ENCODE assay signal across 8 cellular contexts in genomic region chr2:173354601-173355131, GRCh38. TPM values are rescaled to one million over a fixed set of nuclear protein-coding genes. Genes with fewer than 3 reads are reported as not detected.
DNase-seq lines count a peak whose midpoint lies in the region; TF ChIP-seq lines count a peak whose summit lies in the region.

Gene CDCA7, plus strand, starts transcription at chr2:173354872. Its CDS starts 92 bp downstream, at chr2:173354964.

- peaks cover 4% of the 10 kb centered on the region for H3K27me3 Mint-ChIP-seq in H9 (ENCODE audit: low read depth)

- H2BK15ac ChIP-seq in H9 (ENCODE audit: low read depth, low read length) = no peak within 1 kb of the TSS

- peak within 1 kb of the TSS; percentile 99 for H3K4me2 ChIP-seq in H9 (ENCODE audit: insufficient read depth, insufficient read length, low read length)

- H3K36me3 Mint-ChIP-seq in H9 (ENCODE audit: insufficient read depth in 1 of 3, low read depth in 3 of 3) = peaks cover 19 to 25% (median 24%) of the 10 kb centered on the region in 3 experiments

- no peak for TF ChIP-seq POLR2A in sigmoid colon (IDR thresholded peaks at IDR 0.05)

- peaks cover 8 to 10% of the 10 kb centered on the region in 2 experiments; a peak in 3 of 5 replicates for H3K9me3 Mint-ChIP-seq in H9

- H3K4me1 ChIP-seq in H9 (ENCODE audit: insufficient read depth, low read length) (peaks cover 2% of the 10 kb centered on the region; the same call in 1 of the 2 replicates), right atrium auricular region (peaks cover 0 to 20% of the 10 kb centered on the region in 2 donors), sigmoid colon (peaks cover 0 to 23% (median 21%) of the 10 kb centered on the region in 4 donors)

- H3K27ac ChIP-seq in H9 (ENCODE audit: insufficient read length, low read depth, low read length) (peak within 1 kb of the TSS; percentile 3), right atrium auricular region (peak within 1 kb of the TSS; percentile 37 to 46), sigmoid colon (peak within 1 kb of the TSS in 2 of 4 donors; percentile 32 to 38)

- peaks cover 29% of the 10 kb centered on the region for H3K79me2 ChIP-seq in H9 (ENCODE audit: insufficient read depth, low read length)

- H3K9ac ChIP-seq in H9 (ENCODE audit: extremely low read depth, insufficient read length, low read length) = peak within 1 kb of the TSS; percentile 94

- peak within 1 kb of the TSS; percentile 79 to 95 for H3K4me3 Mint-ChIP-seq in H9

- peaks cover 38 to 40% of the 10 kb centered on the region in 2 experiments for H3K4me1 Mint-ChIP-seq in H9

- peak within 1 kb of the TSS; percentile 63; the same call in 1 of the 2 replicates for H3K4ac ChIP-seq in H9 (ENCODE audit: low read depth, low read length)

- no peak within 1 kb of the TSS for H2BK12ac ChIP-seq in H9 (ENCODE audit: insufficient read length, low read depth, low read length)

- H3K27ac Mint-ChIP-seq in H9 = peak within 1 kb of the TSS; percentile 96 to 100 (median 99)

- peak within 1 kb of the TSS; percentile 71 for H3K18ac ChIP-seq in H9 (ENCODE audit: insufficient read length, low read depth, low read length)

- H3K36me3 ChIP-seq in GM06990 (ENCODE audit: control insufficient read depth, insufficient read depth, low read length) = no peaks in the 10 kb centered on the region
- H3K36me3 ChIP-seq in right atrium auricular region = no peaks in the 10 kb centered on the region
- no peaks in the 10 kb centered on the region for H3K36me3 ChIP-seq in sigmoid colon

- TF ChIP-seq EP300 in sigmoid colon (IDR thresholded peaks at IDR 0.05) = no peak

- H3K79me1 ChIP-seq in H9 (ENCODE audit: insufficient read depth, low read depth, low read length, poor library complexity, severe bottlenecking) = peaks cover 3% of the 10 kb centered on the region

- H3K23ac ChIP-seq in H9 (ENCODE audit: insufficient read length, low read depth, low read length) = peak within 1 kb of the TSS; percentile 4

- no peak within 1 kb of the TSS for H4K8ac ChIP-seq in H9 (replicated peaks; ENCODE audit: insufficient read length, low read depth, low read length)

- no peaks in the 10 kb centered on the region for H4K20me1 ChIP-seq in H9 (ENCODE audit: control insufficient read depth, insufficient read depth, insufficient read length)

- H2BK20ac ChIP-seq in H9 (ENCODE audit: low read depth, low read length, poor library complexity, severe bottlenecking) = no peak within 1 kb of the TSS

- no peak within 1 kb of the TSS for H2AFZ ChIP-seq in H9 (ENCODE audit: low read length)

- H3K9me3 ChIP-seq in H9 (ENCODE audit: control insufficient read depth, low read depth, low read length) (no peaks in the 10 kb centered on the region), right atrium auricular region (no peaks in the 10 kb centered on the region), sigmoid colon (no peaks in the 10 kb centered on the region)

- WGBS in H9 (ENCODE audit: extremely low coverage, insufficient read length, low lambda C conversion rate) = no CpG with 5 or more reads among the region's 48 CpGs
- WGBS in sigmoid colon, 2 donors = 0% methylated on average over 48 of the region's 48 CpGs

- peak within 1 kb of the TSS; percentile 14 for H2BK5ac ChIP-seq in H9 (ENCODE audit: insufficient read length, low read length)

- no peak within 1 kb of the TSS for H3T11ph ChIP-seq in H9 (ENCODE audit: low read length)

- DNase-seq in GM06990 (ENCODE audit: extremely low read depth, insufficient read length) (peak; percentile 90), H9 (peak; percentile 82), M059J (ENCODE audit: low read depth) (peak; percentile 66), SKM-1 (lab: John Stamatoyannopoulos, UW; ENCODE audit: unreplicated experiment) (peak; percentile 63), right atrium auricular region (ENCODE audit: low spot score) (no peak), sigmoid colon (peak; percentile 69), posterior vena cava (ENCODE audit: low spot score) (no peak)
- peak; percentile 18 for DNase-seq in activated naive CD8-positive, alpha-beta T cell treated with anti-CD3 and anti-CD28 coated beads, Interleukin-2, amount 50 U/mL, for 16 hours (ENCODE audit: low read depth, low spot score)

- TF ChIP-seq CTCF in GM06990 (IDR thresholded peaks at IDR 0.05; ENCODE audit: insufficient read depth, low read length, poor library complexity, severe bottlenecking) (no peak), H9 (conservative IDR thresholded peaks at IDR 0.05) (no peak), right atrium auricular region (IDR thresholded peaks at IDR 0.05) (peak in 1 of 2 donors; percentile 5), sigmoid colon (IDR thresholded peaks at IDR 0.05) (no peak)

- peak within 1 kb of the TSS; percentile 84 for H4K5ac ChIP-seq in H9 (ENCODE audit: insufficient read length, low read depth, low read length)

- H3K27me3 ChIP-seq in GM06990 (replicated peaks; ENCODE audit: control insufficient read depth, insufficient read depth, low read length) (no peaks in the 10 kb centered on the region), H9 (ENCODE audit: insufficient read depth, low read length) (no peaks in the 10 kb centered on the region), right atrium auricular region (peaks cover 0 to 7% of the 10 kb centered on the region in 2 donors), sigmoid colon (peaks cover 7 to 65% (median 36%) of the 10 kb centered on the region in 3 donors)

- H3K4me3 ChIP-seq in GM06990 (replicated peaks; ENCODE audit: low read depth, low read length) (peak within 1 kb of the TSS; percentile 89), right atrium auricular region (peak within 1 kb of the TSS; percentile 47 to 63), sigmoid colon (peak within 1 kb of the TSS; percentile 41 to 59 (median 50))

- H3K23me2 ChIP-seq in H9 (ENCODE audit: insufficient read length, low read depth, low read length, poor library complexity, severe bottlenecking) = peaks cover 17% of the 10 kb centered on the region

- no peak within 1 kb of the TSS for H2BK120ac ChIP-seq in H9 (ENCODE audit: low read depth, low read length, poor library complexity, severe bottlenecking)

- intact Hi-C loops in sigmoid colon (cut with DNase I) = loop anchor here (10.0 kb wide), 1 partner anchor 330 kb away; no protein-coding TSS in a partner anchor
- intact Hi-C loops in posterior vena cava (cut with DNase I) = no loop called here

- H3K56ac ChIP-seq in H9 (ENCODE audit: insufficient read length, low read depth, low read length) = no peak within 1 kb of the TSS

- no peak within 1 kb of the TSS for H2AK5ac ChIP-seq in H9 (ENCODE audit: insufficient read length, low read length)

- peak within 1 kb of the TSS; percentile 97 for H4K91ac ChIP-seq in H9 (ENCODE audit: insufficient read length, low read depth, low read length)

- H3K14ac ChIP-seq in H9 (ENCODE audit: insufficient read depth, low read length) = peak within 1 kb of the TSS; percentile 94

RNA-seq across cellular contexts. Expression of gene CDCA7, which starts in this region (rescaled TPM):
- total RNA-seq in H9 (2021) (48.9 and 50.3 TPM in 2 replicates), right atrium auricular region (under 1 TPM in 1 of 2 donors, not detected in 1; 0.48 TPM), sigmoid colon (1 to 10 TPM in 1 of 4 donors, under 1 TPM in 2, not detected in 1; 0.33 to 1.7 (median 0.41) TPM), posterior vena cava (under 1 TPM; 0.33 to 0.83 TPM)
- 13.1 and 16.6 TPM in 2 replicates for total RNA-seq in M059J (2014; rRNA removed; shearing (Covaris generic))
- polyA plus RNA-seq in sigmoid colon = 10 to 100 TPM in 2 of 3 donors, 1 to 10 TPM in 1; 6.0 to 22.7 (median 13.4) TPM

Comparison
In these comparisons a context has a peak if more than half of its experiments do, and no peak if none do; other contexts are left out.
1. DNase-seq: peak in GM06990 (single experiment), H9 (single experiment), M059J (single experiment), SKM-1 (single experiment), activated naive CD8-positive, alpha-beta T cell treated with anti-CD3 and anti-CD28 coated beads, Interleukin-2, amount 50 U/mL, for 16 hours (single experiment) and sigmoid colon (single experiment); none in right atrium auricular region (single experiment) and posterior vena cava (single experiment).
2. Peak in every context shown above with its lines, with median percentiles within 50 percentile points of each other: H3K4me3 ChIP-seq.